ENCODE assay signal across 15 cellular contexts in the genomic region with DNA sequence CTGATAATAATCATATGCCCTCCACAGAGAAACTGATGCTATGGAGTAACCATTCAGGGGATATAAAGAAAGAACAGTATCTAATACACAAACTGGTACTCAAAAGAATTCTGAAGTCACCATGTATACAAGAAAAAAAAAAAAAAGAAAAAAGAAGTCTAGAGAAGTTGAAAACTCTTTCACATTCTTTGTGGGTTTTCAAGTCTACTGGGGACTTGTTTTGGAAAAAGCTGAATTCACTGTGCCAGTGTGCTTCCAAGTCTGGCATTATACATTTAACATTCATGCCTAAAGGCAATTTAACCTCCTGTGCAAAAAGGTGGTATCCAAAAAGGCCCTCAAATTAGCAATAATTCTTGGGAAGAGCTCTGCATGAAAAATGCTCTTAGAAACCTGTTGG.
A peak's percentile ranks its signal among the peaks of the same experiment; 100 is the strongest.
DNase-seq lines count a peak whose midpoint lies in the region; ATAC-seq and TF ChIP-seq lines count a peak whose summit lies in the region.
"Had no signal": no experiment of that assay in that cellular context is flagged by ENCODE, and none has a peak within 500 bp of the region (broad histone marks: within the 10 kb centered on the region; RNA-seq: fewer than 3 reads in every experiment).

No MANE protein-coding gene starts in this region.

- no peak overlapping the region for H2AFZ ChIP-seq in IMR-90 (replicated peaks; ENCODE audit: low read length, poor library complexity)

- H3K27ac ChIP-seq in AG04450 (ENCODE audit: low read depth, low read length): peak overlapping the region; percentile 25
- H3K27ac ChIP-seq in IMR-90 (ENCODE audit: insufficient read depth, low read length): peak overlapping the region; percentile 11; the same call in 1 of the 2 replicates
- H3K27ac ChIP-seq in neutrophil: peak overlapping the region; percentile 66

- POLR2A ChIA-PET in AG04450 (lab: Yijun Ruan, JAX) (interaction anchor here (0.7 kb wide), 1 partner anchor 75 kb away, joined by 3 read pairs; no protein-coding TSS in a partner anchor), IMR-90 (lab: Charles Lee; ENCODE audit: unreplicated experiment) (no interaction called here)

- peak overlapping the region; percentile 22; the same call in 1 of the 2 replicates for H3K4me2 ChIP-seq in IMR-90 (ENCODE audit: low read depth, low read length)

- H3K9me3 Mint-ChIP-seq in effector memory CD8-positive, alpha-beta T cell: no peaks in the 10 kb centered on the region
- H3K9me3 Mint-ChIP-seq: T-helper 2 cell treated with Interferon-gamma antibody and Interleukin-4, amounts not matched to agents 5 μg/mL and 100 μg/mL, for 36 hours had no signal

- no peak overlapping the region for H2AK9ac ChIP-seq in IMR-90 (replicated peaks; ENCODE audit: low read depth, low read length, poor library complexity)

- no TSS peak for BruUV-seq in IMR-90 (replicated peaks; lab: Mats Ljungman, UMichigan)

- no peak for TF ChIP-seq POLR2A in IMR-90 (IDR thresholded peaks at IDR 0.05; ENCODE audit: low read depth, low read length)

- H3K4me3 Mint-ChIP-seq in effector memory CD8-positive, alpha-beta T cell: no peak overlapping the region
- H3K4me3 Mint-ChIP-seq: T-helper 2 cell treated with Interferon-gamma antibody and Interleukin-4, amounts not matched to agents 5 μg/mL and 100 μg/mL, for 36 hours had no signal

- peak overlapping the region; percentile 47 to 74 for H3K27ac Mint-ChIP-seq in effector memory CD8-positive, alpha-beta T cell
- H3K27ac Mint-ChIP-seq: T-helper 2 cell treated with Interferon-gamma antibody and Interleukin-4, amounts not matched to agents 5 μg/mL and 100 μg/mL, for 36 hours had no signal

- H4K91ac ChIP-seq in IMR-90 (ENCODE audit: insufficient read depth, low read depth, low read length): no peak overlapping the region

- peak overlapping the region; percentile 86 for H2BK5ac ChIP-seq in IMR-90 (ENCODE audit: low read depth, low read length, poor library complexity, severe bottlenecking)

- H2BK15ac ChIP-seq in IMR-90 (ENCODE audit: low read depth, low read length): no peak overlapping the region

- no peak overlapping the region for H3K4me3 ChIP-seq in AG04450 (ENCODE audit: low read depth, low read length)
- no peak overlapping the region for H3K4me3 ChIP-seq in IMR-90 (ENCODE audit: insufficient read depth, low read depth, low read length)
- H3K4me3 ChIP-seq in neutrophil (ENCODE audit: low read depth in 1 of 2, low read length in 1 of 2): no peak overlapping the region
- H3K4me3 ChIP-seq: Peyer's patch, tibial artery had no signal

- H3K79me1 ChIP-seq in IMR-90 (ENCODE audit: low read depth in 1 of 2, low read length in 2 of 2): peaks cover 49 to 84% of the 10 kb centered on the region in 2 experiments

- in situ Hi-C loops in IMR-90 (cut with MboI; ENCODE audit: low sequenced_read_pairs): no loop called here

- no peaks in the 10 kb centered on the region for H3K9me3 ChIP-seq in AG04450 (ENCODE audit: control insufficient read depth, insufficient read depth, low read length)
- no peaks in the 10 kb centered on the region for H3K9me3 ChIP-seq in IMR-90 (ENCODE audit: control insufficient read depth, insufficient read depth, low read length)
- no peaks in the 10 kb centered on the region for H3K9me3 ChIP-seq in neutrophil
- H3K9me3 ChIP-seq: Peyer's patch, tibial artery had no signal

- no peak for ATAC-seq in IMR-90 (ENCODE audit: low read depth)
- ATAC-seq in effector memory CD8-positive, alpha-beta T cell (replicated peaks): no peak
- no peak for ATAC-seq in GM18868 (IDR thresholded peaks at IDR 0.05; ENCODE audit: unreplicated experiment)
- ATAC-seq in HG03565 (IDR thresholded peaks at IDR 0.05; ENCODE audit: unreplicated experiment): no peak

- intact Hi-C loops in IMR-90 (cut with micrococcal nuclease): no loop called here

- dilution Hi-C loops in IMR-90 (cut with HindIII; ENCODE audit: low sequenced_read_pairs, unreplicated experiment): no loop called here

- no peaks in the 10 kb centered on the region for H3K27me3 Mint-ChIP-seq in effector memory CD8-positive, alpha-beta T cell

- H3K4ac ChIP-seq in IMR-90 (ENCODE audit: low read depth, low read length): no peak overlapping the region

- peaks cover 32% of the 10 kb centered on the region for H3K9me1 ChIP-seq in IMR-90 (ENCODE audit: insufficient read depth, low read length)

- H3K18ac ChIP-seq in IMR-90 (ENCODE audit: low read depth, low read length): peak overlapping the region; percentile 46; the same call in 1 of the 2 replicates

- H3K14ac ChIP-seq in IMR-90 (replicated peaks; ENCODE audit: low read depth, low read length): peak overlapping the region; percentile 67; the same call in 1 of the 2 replicates

- H4K20me1 ChIP-seq in IMR-90 (ENCODE audit: insufficient read depth, low read length): peaks cover 8% of the 10 kb centered on the region; the same call in 1 of the 2 replicates

- peaks cover 55 to 60% of the 10 kb centered on the region in 2 donors for H3K4me1 Mint-ChIP-seq in effector memory CD8-positive, alpha-beta T cell (ENCODE audit: low read depth in 2 of 2)

- H3K27me3 ChIP-seq in AG04450 (ENCODE audit: control insufficient read depth, insufficient read depth, low read length) (no peaks in the 10 kb centered on the region), IMR-90 (ENCODE audit: control insufficient read depth, insufficient read depth, low read length) (no peaks in the 10 kb centered on the region), neutrophil (no peaks in the 10 kb centered on the region)
- H3K27me3 ChIP-seq: Peyer's patch, tibial artery had no signal

- H3K23ac ChIP-seq in IMR-90 (ENCODE audit: low read depth, low read length): no peak overlapping the region; the same call in 1 of the 2 replicates

- H3K36me3 ChIP-seq in IMR-90 (ENCODE audit: control insufficient read depth, insufficient read depth, low read length) (peaks cover 39% of the 10 kb centered on the region), neutrophil (peaks cover 75% of the 10 kb centered on the region)

- peak overlapping the region; percentile 37; the same call in 1 of the 2 replicates for H4K5ac ChIP-seq in IMR-90 (ENCODE audit: low read depth, low read length)

- 0 out of 2 replicates have a peak overlapping the region, but pooled peaks have one; percentile 2 for H2BK20ac ChIP-seq in IMR-90 (ENCODE audit: low read depth, low read length)

- H3K4me1 ChIP-seq in IMR-90 (ENCODE audit: control insufficient read depth, insufficient read depth, low read length) (peaks cover 38% of the 10 kb centered on the region), neutrophil (ENCODE audit: control insufficient read depth in 1 of 2, insufficient read depth in 1 of 2, low read depth in 1 of 2, low read length in 1 of 2) (peaks cover 9 to 22% of the 10 kb centered on the region in 2 experiments)

- CTCF ChIA-PET in AG04450 (lab: Charles Lee): interaction anchor here (1.1 to 1.5 kb wide), 3 partner anchors 24 to 44 kb away, joined by 3 read pairs; no protein-coding TSS in a partner anchor
- CTCF ChIA-PET in IMR-90 (lab: Yijun Ruan, JAX): interaction anchor here (0.7 kb wide), 1 partner anchor 110 kb away, joined by 4 read pairs; no protein-coding TSS in a partner anchor

- DNase-seq in AG04450 (ENCODE audit: low read depth, low spot score) (no peak), IMR-90 (no peak), GM19240 (ENCODE audit: insufficient read length, low spot score) (no peak), SHP77 (lab: John Stamatoyannopoulos, UW) (no peak)
- no peak for DNase-seq in effector memory CD8-positive, alpha-beta T cell
- DNase-seq: DND-41, NCI-H2029, NCI-H526 treated with DMSO at 0.1 percent for 48 hours, posterior cingulate gyrus had no signal

- TF ChIP-seq RAD21 in IMR-90 (IDR thresholded peaks at IDR 0.05; ENCODE audit: low read length): no peak

- peaks cover 65% of the 10 kb centered on the region for H3K36me3 Mint-ChIP-seq in effector memory CD8-positive, alpha-beta T cell (ENCODE audit: insufficient read depth)

- H3K56ac ChIP-seq in IMR-90 (ENCODE audit: extremely low read depth, insufficient read depth, low read length): no peak overlapping the region

- TF ChIP-seq CTCF in AG04450 (IDR thresholded peaks at IDR 0.05; ENCODE audit: low read depth, low read length) (no peak), IMR-90 (conservative IDR thresholded peaks at IDR 0.05; ENCODE audit: low read depth, low read length) (no peak), neutrophil (IDR thresholded peaks at IDR 0.05) (no peak)

- no peak overlapping the region for H2BK120ac ChIP-seq in IMR-90 (ENCODE audit: low read depth, low read length)

- no peak overlapping the region for H2AK5ac ChIP-seq in IMR-90 (ENCODE audit: low read depth, low read length)

- H4K8ac ChIP-seq in IMR-90 (ENCODE audit: low read depth in 2 of 2, low read length in 2 of 2): no peak overlapping the region; a peak in 1 of 4 replicates

- no peak overlapping the region; the same call in 1 of the 2 replicates for H3K9ac ChIP-seq in IMR-90 (ENCODE audit: low read depth, low read length)

TF ChIP-seq in IMR-90, 13 proteins besides CTCF, POLR2A, EP300 and RAD21 (continues in another document):
- TF ChIP-seq FOS (IDR thresholded peaks at IDR 0.05; ENCODE audit: low read depth, low read length) (no peak), RCOR1 (IDR thresholded peaks at IDR 0.05; ENCODE audit: insufficient replicate concordance, low read length) (no peak), USF2 (IDR thresholded peaks at IDR 0.05; ENCODE audit: low read depth, low read length) (no peak), NFE2L2 (IDR thresholded peaks at IDR 0.05; ENCODE audit: low read depth, low read length) (no peak), CEBPB (IDR thresholded peaks at IDR 0.05; ENCODE audit: low read depth, low read length) (no peak), BHLHE40 (IDR thresholded peaks at IDR 0.05; ENCODE audit: low read depth, low read length) (no peak), CHD1 (IDR thresholded peaks at IDR 0.05; ENCODE audit: low read depth, low read length) (no peak), RFX5 (IDR thresholded peaks at IDR 0.05; ENCODE audit: low read depth, low read length) (no peak)
- TF ChIP-seq, protein P1, sequence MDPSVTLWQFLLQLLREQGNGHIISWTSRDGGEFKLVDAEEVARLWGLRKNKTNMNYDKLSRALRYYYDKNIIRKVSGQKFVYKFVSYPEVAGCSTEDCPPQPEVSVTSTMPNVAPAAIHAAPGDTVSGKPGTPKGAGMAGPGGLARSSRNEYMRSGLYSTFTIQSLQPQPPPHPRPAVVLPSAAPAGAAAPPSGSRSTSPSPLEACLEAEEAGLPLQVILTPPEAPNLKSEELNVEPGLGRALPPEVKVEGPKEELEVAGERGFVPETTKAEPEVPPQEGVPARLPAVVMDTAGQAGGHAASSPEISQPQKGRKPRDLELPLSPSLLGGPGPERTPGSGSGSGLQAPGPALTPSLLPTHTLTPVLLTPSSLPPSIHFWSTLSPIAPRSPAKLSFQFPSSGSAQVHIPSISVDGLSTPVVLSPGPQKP (IDR thresholded peaks at IDR 0.05; ENCODE audit: borderline replicate concordance, low read depth, low read length): no peak

Comparison
In these comparisons a context has a peak if more than half of its experiments do, and no peak if none do; other contexts are left out.
1. H3K27ac ChIP-seq: peak in every context shown above with its lines; median percentile 66 in neutrophil; 25 in AG04450; 11 in IMR-90.